ENCODE assay signal across 9 cellular contexts in genomic region chr3:86990734-86991481, GRCh38. TPM values are rescaled to one million over a fixed set of nuclear protein-coding genes. Genes with fewer than 3 reads are reported as not detected.
DNase-seq lines count a peak whose midpoint lies in the region; ATAC-seq, FAIRE-seq and TF ChIP-seq lines count a peak whose summit lies in the region.
"Had no signal": no experiment of that assay in that cellular context is flagged by ENCODE, and none has a peak within 500 bp of the region (broad histone marks: within the 10 kb centered on the region; RNA-seq: fewer than 3 reads in every experiment).

TSS of gene VGLL3 (minus strand) at chr3:86991149. CDS start at chr3:86990743, 406 bp downstream.

- H3K27ac ChIP-seq in HepG2 (ENCODE audit: extremely low read length, insufficient read depth, low read length) (no peak within 1 kb of the TSS), stomach smooth muscle (ENCODE audit: low read length) (no peak within 1 kb of the TSS)

- no peaks in the 10 kb centered on the region for H4K20me1 ChIP-seq in HepG2 (ENCODE audit: insufficient read depth, low read length)

- peaks cover 34% of the 10 kb centered on the region for H3K27me3 Mint-ChIP-seq in dendritic cell treated with granulocyte-macrophage colony-stimulating factor and Interleukin-4, amounts not matched to agents 40 ng/mL and 50 ng/mL, for 4 days

- TF ChIP-seq EP300 in HepG2 (IDR thresholded peaks at IDR 0.05; ENCODE audit: low read depth in 2 of 2, low read length in 2 of 2) = no peak
- no peak for TF ChIP-seq EP300 in HepG2 (CRISPR knock-in tag; IDR thresholded peaks at IDR 0.05; ENCODE audit: borderline replicate concordance)

- peak within 1 kb of the TSS; percentile 37 to 57 (median 38); a peak in 5 of 6 replicates for H3K4me3 ChIP-seq in HepG2 (replicated peaks in 1 of 3; ENCODE audit: insufficient read depth in 1 of 3, low read depth in 2 of 3, low read length in 3 of 3)
- peak within 1 kb of the TSS; percentile 77 to 80 for H3K4me3 ChIP-seq in stomach smooth muscle (ENCODE audit: low read length in 2 of 2)

- no peaks in the 10 kb centered on the region for H3K4me1 ChIP-seq in HepG2 (ENCODE audit: insufficient read depth, low read length)
- peaks cover 4% of the 10 kb centered on the region for H3K4me1 ChIP-seq in stomach smooth muscle (ENCODE audit: control insufficient read depth, insufficient read depth, low read length)

- ATAC-seq in GM21423 (IDR thresholded peaks at IDR 0.05; ENCODE audit: unreplicated experiment) (peak; percentile 68), HepG2 (peak; percentile 90), HG02763 (IDR thresholded peaks at IDR 0.05; ENCODE audit: unreplicated experiment) (no peak), GM18517 (IDR thresholded peaks at IDR 0.05; ENCODE audit: unreplicated experiment) (no peak)

- H3K36me3 ChIP-seq in HepG2 (replicated peaks in 1 of 2; ENCODE audit: control insufficient read depth in 1 of 2, insufficient read depth in 2 of 2, low read length in 2 of 2) (no peaks in the 10 kb centered on the region), stomach smooth muscle (ENCODE audit: control insufficient read depth in 2 of 2, insufficient read depth in 2 of 2, low read length in 2 of 2) (no peaks in the 10 kb centered on the region)

- H3K79me2 ChIP-seq in HepG2 (ENCODE audit: insufficient read depth, low read length) = no peaks in the 10 kb centered on the region

- peak within 1 kb of the TSS; percentile 63 for H3K4me2 ChIP-seq in HepG2 (ENCODE audit: low read depth, low read length)

- no peaks in the 10 kb centered on the region for H3K9me3 Mint-ChIP-seq in dendritic cell treated with granulocyte-macrophage colony-stimulating factor and Interleukin-4, amounts not matched to agents 40 ng/mL and 50 ng/mL, for 4 days

- H3K9me3 ChIP-seq in HepG2 (ENCODE audit: low read length) (no peaks in the 10 kb centered on the region), stomach smooth muscle (ENCODE audit: control insufficient read depth in 2 of 2, low read length in 2 of 2) (no peaks in the 10 kb centered on the region)

- POLR2A ChIA-PET in HepG2 (lab: Yijun Ruan, JAX) = no interaction called here

- H3K27me3 ChIP-seq in HepG2 (ENCODE audit: control insufficient read depth in 1 of 2, insufficient read depth in 2 of 2, low read length in 2 of 2) = peaks cover 1 to 15% of the 10 kb centered on the region in 2 experiments
- H3K27me3 ChIP-seq in stomach smooth muscle (ENCODE audit: control insufficient read depth in 1 of 2, insufficient read depth in 2 of 2, low read length in 2 of 2) = peaks cover 5 to 13% of the 10 kb centered on the region in 2 donors

- DNase-seq in AG09319 (ENCODE audit: extremely low read depth, low read depth) = peak; percentile 78
- peak; percentile 79 for DNase-seq in NCI-H69 (lab: John Stamatoyannopoulos, UW)
- DNase-seq in HepG2 (ENCODE audit: low spot score) = no peak

- intact Hi-C loops in dendritic cell treated with granulocyte-macrophage colony-stimulating factor and Interleukin-4, amounts not matched to agents 40 ng/mL and 50 ng/mL, for 4 days (cut with micrococcal nuclease) = no loop called here
- intact Hi-C loops in HepG2 (cut with micrococcal nuclease; ENCODE audit: unreplicated experiment) = no loop called here

- H3K4me3 Mint-ChIP-seq in dendritic cell treated with granulocyte-macrophage colony-stimulating factor and Interleukin-4, amounts not matched to agents 40 ng/mL and 50 ng/mL, for 4 days = peak within 1 kb of the TSS; percentile 11
- H3K4me3 Mint-ChIP-seq: memory B cell had no signal

- in situ Hi-C loops in HepG2 (cut with HindIII; ENCODE audit: extremely low pct_ligation_motif_present, low pct_unique_long_range_greater_than_20kb) = no loop called here

- no peak for TF ChIP-seq POLR2A in HepG2 (IDR thresholded peaks at IDR 0.05; ENCODE audit: insufficient read depth in 1 of 2, low read depth in 2 of 2, low read length in 2 of 2)

- no peak within 1 kb of the TSS for H2AFZ ChIP-seq in HepG2 (ENCODE audit: low read length)

- H3K27ac Mint-ChIP-seq in dendritic cell treated with granulocyte-macrophage colony-stimulating factor and Interleukin-4, amounts not matched to agents 40 ng/mL and 50 ng/mL, for 4 days = no peak within 1 kb of the TSS
- H3K27ac Mint-ChIP-seq: memory B cell had no signal

- H3K36me3 Mint-ChIP-seq in dendritic cell treated with granulocyte-macrophage colony-stimulating factor and Interleukin-4, amounts not matched to agents 40 ng/mL and 50 ng/mL, for 4 days (ENCODE audit: low read depth) = no peaks in the 10 kb centered on the region
- H3K36me3 Mint-ChIP-seq: memory B cell had no signal

- WGBS in HepG2 (ENCODE audit: low lambda C conversion rate) = 7% methylated on average over 19 of the region's 77 CpGs

- no TSS peak for BruUV-seq in HepG2 (replicated peaks; lab: Mats Ljungman, UMichigan)

- H3K9ac ChIP-seq in HepG2 (ENCODE audit: insufficient read depth, low read depth, low read length) = no peak within 1 kb of the TSS
- peak within 1 kb of the TSS; percentile 31 to 48 for H3K9ac ChIP-seq in stomach smooth muscle (ENCODE audit: low read length in 2 of 2)

- TF ChIP-seq CTCF in AG09319 (IDR thresholded peaks at IDR 0.05; ENCODE audit: low read depth, low read length) = peak; percentile 39
- no peak for TF ChIP-seq CTCF in HepG2 (CRISPR knock-in tag; IDR thresholded peaks at IDR 0.05)

- H3K4me1 Mint-ChIP-seq in dendritic cell treated with granulocyte-macrophage colony-stimulating factor and Interleukin-4, amounts not matched to agents 40 ng/mL and 50 ng/mL, for 4 days (ENCODE audit: low read depth) = no peaks in the 10 kb centered on the region
- H3K4me1 Mint-ChIP-seq: memory B cell had no signal

- CTCF ChIA-PET in HepG2 (lab: Yijun Ruan, JAX; ENCODE audit: low intra/inter-chr PET ratio, low total read pairs) = no interaction called here

- TF ChIP-seq RAD21 in HepG2 (CRISPR knock-in tag; IDR thresholded peaks at IDR 0.05) = no peak

- no peak for FAIRE-seq in HepG2 (lab: Jason Lieb, UNC)

TF ChIP-seq in HepG2, 621 proteins besides CTCF, POLR2A, EP300 and RAD21 (continues in another document):
- no peak for TF ChIP-seq ZNF253 (CRISPR knock-in tag; IDR thresholded peaks at IDR 0.05; ENCODE audit: borderline replicate concordance)
- TF ChIP-seq ZNF687 (CRISPR knock-in tag; IDR thresholded peaks at IDR 0.05) = peak; percentile 13; the same call in 1 of the 2 replicates

RNA-seq across cellular contexts. Expression of gene VGLL3, which starts in this region (rescaled TPM):
- 0.01 and 0.07 TPM in 2 replicates for total RNA-seq in HepG2 (2016; rRNA removed; fragmentation: Illumina TruSeq; extraction: Trizol)
- total RNA-seq in HepG2 (2016; cell fraction: cytosol; rRNA removed; fragmentation: Illumina TruSeq; extraction: Trizol; ENCODE audit: low read depth) = not detected in 2 replicates
- 0.01 and 0.02 TPM in 2 replicates for total RNA-seq in HepG2 (2016; cell fraction: insoluble cytoplasmic fraction; rRNA removed; fragmentation: Illumina TruSeq; extraction: Trizol)
- not detected in 2 replicates for total RNA-seq in HepG2 (2016; cell fraction: membrane; rRNA removed; fragmentation: Illumina TruSeq; extraction: Trizol)
- 0.03 TPM in 1 of 2 replicates, not detected in the other for total RNA-seq in HepG2 (2016; cell fraction: nucleus; rRNA removed; fragmentation: Illumina TruSeq; extraction: Trizol)
- 0.03 and 0.04 TPM in 2 replicates for polyA plus RNA-seq in HepG2 (2011; rRNA removed)
- polyA plus RNA-seq in HepG2 (2011; cell fraction: cytosol; rRNA removed) = 0.04 and 0.15 TPM in 2 replicates
- polyA plus RNA-seq in HepG2 (2011; cell fraction: nucleus; rRNA removed) = 0.10 and 0.11 TPM in 2 replicates
- not detected in 2 replicates for polyA plus RNA-seq in HepG2 (2012)
- not detected in 2 replicates for polyA plus RNA-seq in HepG2 (2016; cell fraction: cytosol; fragmentation: Illumina TruSeq; extraction: Trizol; ENCODE audit: low read depth)
- polyA plus RNA-seq in HepG2 (2016; cell fraction: insoluble cytoplasmic fraction; fragmentation: Illumina TruSeq; extraction: Trizol; ENCODE audit: low read depth) = 0.04 TPM in 1 of 2 replicates, not detected in the other
- polyA plus RNA-seq in HepG2 (2016; cell fraction: membrane; fragmentation: Illumina TruSeq; extraction: Trizol; ENCODE audit: low read depth) = not detected in 2 replicates
- polyA plus RNA-seq in HepG2 (2016; cell fraction: nucleus; fragmentation: Illumina TruSeq; extraction: Trizol; ENCODE audit: insufficient read depth, low read depth) = not detected in 2 replicates
- 1.1 and 259 TPM in 2 replicates for polyA minus RNA-seq in HepG2 (2011; rRNA and poly(A)+ RNA removed; ENCODE audit: low replicate concordance)
- 0.20 and 1.5 TPM in 2 replicates for polyA minus RNA-seq in HepG2 (2011; cell fraction: cytosol; rRNA and poly(A)+ RNA removed)
- polyA minus RNA-seq in HepG2 (2011; cell fraction: nucleus; rRNA and poly(A)+ RNA removed) = 0.13 and 0.25 TPM in 2 replicates

Comparison
In these comparisons a context has a peak if more than half of its experiments do, and no peak if none do; other contexts are left out.
1. ATAC-seq: peak in GM21423 (single experiment) and HepG2 (single experiment); none in HG02763 (single experiment) and GM18517 (single experiment).